ENCODE assay signal across 11 cellular contexts in the genomic region with DNA sequence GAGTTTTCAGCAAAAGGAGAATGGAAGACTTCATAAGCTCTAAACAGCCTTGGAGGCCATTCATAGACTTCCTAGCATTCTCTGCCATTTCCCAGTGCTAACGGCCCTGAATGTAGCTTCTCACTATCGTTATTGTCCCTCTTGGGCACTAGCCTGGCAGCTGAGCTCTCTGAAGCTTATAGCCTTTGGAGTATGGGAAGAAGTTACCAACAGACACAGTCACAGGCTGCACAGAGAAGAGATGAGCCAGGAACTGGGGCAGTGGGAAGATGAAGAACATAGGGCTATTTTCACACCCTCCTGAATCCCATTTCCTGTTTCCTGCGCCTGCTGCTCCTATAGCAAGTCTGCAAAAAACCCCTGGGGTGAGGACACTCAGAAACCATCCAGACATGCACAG. TPM values are rescaled to one million over a fixed set of nuclear protein-coding genes. Genes with fewer than 3 reads are reported as not detected.
A peak's percentile ranks its signal among the peaks of the same experiment; 100 is the strongest.
DNase-seq lines count a peak whose midpoint lies in the region; ATAC-seq and TF ChIP-seq lines count a peak whose summit lies in the region.
"Had no signal": no experiment of that assay in that cellular context is flagged by ENCODE, and none has a peak within 500 bp of the region (broad histone marks: within the 10 kb centered on the region; RNA-seq: fewer than 3 reads in every experiment).

No MANE protein-coding gene starts in this region.

- H3K79me2 ChIP-seq in GM23338 (replicated peaks; ENCODE audit: insufficient read depth) (no peaks in the 10 kb centered on the region), hepatocyte (no peaks in the 10 kb centered on the region)

- H3K9me3 Mint-ChIP-seq in GM23338 = no peaks in the 10 kb centered on the region
- H3K9me3 Mint-ChIP-seq in activated T-cell treated with anti-CD3 and anti-CD28 coated beads, Interleukin-2, amount 50 U/mL, for 4 hours = no peaks in the 10 kb centered on the region

- H3K9me3 ChIP-seq in adipocyte (ENCODE audit: control insufficient read depth, low read length) = no peaks in the 10 kb centered on the region
- no peaks in the 10 kb centered on the region for H3K9me3 ChIP-seq in hepatocyte (ENCODE audit: low read depth)
- H3K9me3 ChIP-seq: spleen had no signal

- H3K36me3 ChIP-seq in GM23338 (ENCODE audit: insufficient read depth) (no peaks in the 10 kb centered on the region), adipocyte (ENCODE audit: control insufficient read depth, insufficient read depth, low read length, severe bottlenecking) (no peaks in the 10 kb centered on the region), hepatocyte (replicated peaks; ENCODE audit: insufficient read depth, low read depth) (no peaks in the 10 kb centered on the region)
- H3K36me3 ChIP-seq: spleen had no signal

- H3K4me1 ChIP-seq in GM23338 (ENCODE audit: insufficient read depth) (peaks cover 28% of the 10 kb centered on the region), adipocyte (ENCODE audit: control insufficient read depth, insufficient read depth, low read length) (peaks cover 9% of the 10 kb centered on the region), hepatocyte (ENCODE audit: insufficient read depth) (peaks cover 22% of the 10 kb centered on the region)

- H3K4me3 Mint-ChIP-seq in GM23338 = no peak overlapping the region
- no peak overlapping the region for H3K4me3 Mint-ChIP-seq in activated T-cell treated with anti-CD3 and anti-CD28 coated beads, Interleukin-2, amount 50 U/mL, for 4 hours
- H3K4me3 Mint-ChIP-seq: activated naive CD8-positive, alpha-beta T cell treated with anti-CD3 and anti-CD28 coated beads, Interleukin-2, amount 10 ng/mL, durations not matched to agents 7 days and 5 days had no signal

- H3F3A ChIP-seq in GM23338 (replicated peaks; ENCODE audit: low read depth) = no peaks in the 10 kb centered on the region

- H3K4me2 ChIP-seq in GM23338 = peak overlapping the region; percentile 40
- peak overlapping the region; percentile 60 for H3K4me2 ChIP-seq in hepatocyte

- H4K20me1 ChIP-seq in GM23338 (replicated peaks; ENCODE audit: insufficient read depth) (no peaks in the 10 kb centered on the region), hepatocyte (ENCODE audit: insufficient read depth, poor library complexity, severe bottlenecking) (no peaks in the 10 kb centered on the region)

- H3K27me3 ChIP-seq in GM23338 (ENCODE audit: insufficient read depth) (no peaks in the 10 kb centered on the region), adipocyte (replicated peaks; ENCODE audit: control insufficient read depth, insufficient read depth, low read length) (peaks cover 4% of the 10 kb centered on the region), hepatocyte (no peaks in the 10 kb centered on the region)
- H3K27me3 ChIP-seq: spleen had no signal

- H3K27ac ChIP-seq in GM23338 (ENCODE audit: low read depth) (peak overlapping the region; percentile 64), hepatocyte (peak overlapping the region; percentile 83)

- no peak overlapping the region for H3K9ac ChIP-seq in adipocyte (ENCODE audit: low read length)

- peak overlapping the region; percentile 40; the same call in 1 of the 2 replicates for H3K27ac Mint-ChIP-seq in GM23338
- H3K27ac Mint-ChIP-seq: activated naive CD8-positive, alpha-beta T cell treated with anti-CD3 and anti-CD28 coated beads, Interleukin-2, amount 10 ng/mL, durations not matched to agents 7 days and 5 days had no signal

- 58% methylated on average over 3 of the region's 3 CpGs for WGBS in hepatocyte (ENCODE audit: low lambda C conversion rate, missing lambda C conversion rate)

- peaks cover 25% of the 10 kb centered on the region for H3K4me1 Mint-ChIP-seq in GM23338
- H3K4me1 Mint-ChIP-seq in activated T-cell treated with anti-CD3 and anti-CD28 coated beads, Interleukin-2, amount 50 U/mL, for 4 hours (ENCODE audit: low read depth) = peaks cover 11% of the 10 kb centered on the region

- TF ChIP-seq CTCF in GM23338 (conservative IDR thresholded peaks at IDR 0.05; ENCODE audit: low read depth in 2 of 2) (no peak), hepatocyte (IDR thresholded peaks at IDR 0.05; ENCODE audit: poor library complexity) (no peak)

- 0 out of 2 replicates have a peak, but pooled peaks cover 2% of the 10 kb centered on the region for H3K9me2 ChIP-seq in GM23338 (ENCODE audit: insufficient read depth)
- H3K9me2 ChIP-seq in hepatocyte (replicated peaks; ENCODE audit: insufficient read depth) = no peaks in the 10 kb centered on the region

- ATAC-seq in GM23338 (no peak), GM18517 (IDR thresholded peaks at IDR 0.05; ENCODE audit: unreplicated experiment) (no peak), HG02884 (IDR thresholded peaks at IDR 0.05; ENCODE audit: unreplicated experiment) (no peak)
- no peak for ATAC-seq in activated T-cell treated with anti-CD3 and anti-CD28 coated beads, Interleukin-2, amount 50 U/mL, for 4 hours

- peak overlapping the region; percentile 61; the same call in 1 of the 2 replicates for H2AFZ ChIP-seq in GM23338
- peak overlapping the region; percentile 5 for H2AFZ ChIP-seq in hepatocyte

- H3K4me3 ChIP-seq in GM23338 = no peak overlapping the region; the same call in 1 of the 2 replicates
- no peak overlapping the region for H3K4me3 ChIP-seq in adipocyte (ENCODE audit: low read length)
- H3K4me3 ChIP-seq in hepatocyte = no peak overlapping the region
- H3K4me3 ChIP-seq: spleen had no signal

- no peaks in the 10 kb centered on the region for H3K27me3 Mint-ChIP-seq in GM23338 (ENCODE audit: insufficient read depth, low read depth, poor library complexity)
- no peaks in the 10 kb centered on the region for H3K27me3 Mint-ChIP-seq in activated T-cell treated with anti-CD3 and anti-CD28 coated beads, Interleukin-2, amount 50 U/mL, for 4 hours (ENCODE audit: low read depth)
- H3K27me3 Mint-ChIP-seq: activated naive CD8-positive, alpha-beta T cell treated with anti-CD3 and anti-CD28 coated beads, Interleukin-2, amount 10 ng/mL, durations not matched to agents 7 days and 5 days had no signal

- no peaks in the 10 kb centered on the region for H3K36me3 Mint-ChIP-seq in GM23338 (ENCODE audit: low read depth)
- no peaks in the 10 kb centered on the region for H3K36me3 Mint-ChIP-seq in activated T-cell treated with anti-CD3 and anti-CD28 coated beads, Interleukin-2, amount 50 U/mL, for 4 hours (ENCODE audit: insufficient read depth)

- DNase-seq in GM23338 (ENCODE audit: low spot score) (peak; percentile 40), adipocyte (ENCODE audit: low read depth) (peak; percentile 3), hepatocyte (ENCODE audit: low spot score) (no peak), retina (peak; percentile 11), DMS 273 treated with DMSO at 0.1 percent for 48 hours (lab: John Stamatoyannopoulos, UW) (no peak)
- no peak for DNase-seq in activated T-cell treated with anti-CD3 and anti-CD28 coated beads, Interleukin-2, amount 50 U/mL, for 4 hours
- DNase-seq: activated naive CD8-positive, alpha-beta T cell treated with anti-CD3 and anti-CD28 coated beads, Interleukin-2, amount 10 ng/mL, durations not matched to agents 7 days and 5 days; NCI-H1694 treated with DMSO at 0.1 percent for 48 hours; spleen had no signal

TF ChIP-seq in GM23338, 12 proteins besides CTCF, POLR2A, EP300 and RAD21:
- TF ChIP-seq JUNB (IDR thresholded peaks at IDR 0.05; ENCODE audit: unreplicated experiment) (no peak), ZNF331 (CRISPR knock-in tag; IDR thresholded peaks at IDR 0.05; ENCODE audit: low read depth) (no peak)
- TF ChIP-seq, protein P1, sequence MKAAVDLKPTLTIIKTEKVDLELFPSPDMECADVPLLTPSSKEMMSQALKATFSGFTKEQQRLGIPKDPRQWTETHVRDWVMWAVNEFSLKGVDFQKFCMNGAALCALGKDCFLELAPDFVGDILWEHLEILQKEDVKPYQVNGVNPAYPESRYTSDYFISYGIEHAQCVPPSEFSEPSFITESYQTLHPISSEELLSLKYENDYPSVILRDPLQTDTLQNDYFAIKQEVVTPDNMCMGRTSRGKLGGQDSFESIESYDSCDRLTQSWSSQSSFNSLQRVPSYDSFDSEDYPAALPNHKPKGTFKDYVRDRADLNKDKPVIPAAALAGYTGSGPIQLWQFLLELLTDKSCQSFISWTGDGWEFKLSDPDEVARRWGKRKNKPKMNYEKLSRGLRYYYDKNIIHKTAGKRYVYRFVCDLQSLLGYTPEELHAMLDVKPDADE (IDR thresholded peaks at IDR 0.05) = no peak

RNA-seq across cellular contexts. Expression of a gene that starts 29.1 kb away (rescaled TPM):
- total RNA-seq in GM23338 (2014; rRNA removed; shearing (Covaris generic)) = 27.0 and 28.2 TPM in 2 replicates
- polyA plus RNA-seq in GM23338 (2016; fragmentation: Nextera tagmentation; extraction: Ambion mirVana) = 6.3 TPM in 2 replicates
- 37.3 and 37.8 TPM in 2 replicates for total RNA-seq in hepatocyte
- 2.6 and 2.7 TPM in 2 replicates for polyA plus RNA-seq in hepatocyte
- total RNA-seq in activated T-cell treated with anti-CD3 and anti-CD28 coated beads, Interleukin-2, amount 50 U/mL, for 4 hours = 10 to 100 TPM; 28.4 to 32.4 (median 28.6) TPM

Comparison
In these comparisons a context has a peak if more than half of its experiments do, and no peak if none do; other contexts are left out.
1. DNase-seq: peak in GM23338 (single experiment), adipocyte (single experiment) and retina (single experiment); none in hepatocyte (single experiment), DMS 273 treated with DMSO at 0.1 percent for 48 hours (single experiment) and activated T-cell treated with anti-CD3 and anti-CD28 coated beads, Interleukin-2, amount 50 U/mL, for 4 hours (single experiment).